Comparison of ENCODE assay signal across 15 cellular contexts in the genomic region with DNA sequence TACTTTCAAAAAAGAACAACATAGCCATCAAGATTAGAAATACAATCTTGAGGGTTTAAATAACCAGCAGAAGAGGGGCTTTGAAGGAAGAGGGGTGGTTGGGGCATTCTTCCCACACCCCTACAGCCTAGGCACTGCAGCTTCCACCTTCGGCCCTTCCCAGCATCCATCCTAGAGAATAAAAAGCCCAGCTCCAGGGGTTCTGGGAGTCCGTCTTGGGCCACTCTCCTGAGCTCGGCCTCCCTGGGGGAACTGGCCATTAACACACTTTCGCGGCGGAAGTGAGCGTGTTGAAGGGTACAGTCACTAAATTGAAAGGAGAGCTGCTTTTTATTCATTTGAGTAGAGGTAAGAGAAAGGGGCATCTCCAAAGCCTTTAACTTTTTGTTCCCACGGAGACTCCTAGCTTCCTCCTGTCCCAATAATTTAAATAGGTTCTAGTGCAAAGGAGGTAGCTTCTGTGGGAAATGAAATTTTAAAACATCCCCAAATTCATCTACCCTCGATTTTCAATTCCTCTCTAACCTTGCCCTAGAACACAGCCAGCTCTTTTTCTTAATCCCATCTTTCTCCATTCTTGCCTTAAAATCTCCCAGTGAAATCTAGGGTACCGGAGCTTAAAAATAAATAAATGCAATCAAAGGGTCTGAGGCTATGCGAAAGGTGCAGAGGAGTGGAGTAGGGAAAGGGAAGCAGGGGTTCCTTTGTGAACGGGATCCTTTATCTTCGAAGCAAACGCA. TPM values are rescaled to one million over a fixed set of nuclear protein-coding genes. Genes with fewer than 3 reads are reported as not detected.
DNase-seq lines count a peak whose midpoint lies in the region; ATAC-seq and TF ChIP-seq lines count a peak whose summit lies in the region.
"Had no signal": no experiment of that assay in that cellular context is flagged by ENCODE, and none has a peak within 500 bp of the region (broad histone marks: within the 10 kb centered on the region; RNA-seq: fewer than 3 reads in every experiment).

No MANE protein-coding gene starts in this region.

- intact Hi-C loops in left lung (cut with DNase I) = no loop called here

- H2AFZ ChIP-seq in osteoblast (ENCODE audit: low read length) = no peak overlapping the region

- ATAC-seq in left lung (no peak), GM21737 (IDR thresholded peaks at IDR 0.05; ENCODE audit: unreplicated experiment) (no peak), HG03196 (IDR thresholded peaks at IDR 0.05; ENCODE audit: unreplicated experiment) (no peak)
- ATAC-seq: HCT116 had no signal

- no peak for TF ChIP-seq CTCF in left lung (IDR thresholded peaks at IDR 0.05)
- TF ChIP-seq CTCF in osteoblast (IDR thresholded peaks at IDR 0.05; ENCODE audit: extremely low read depth, low read depth, low read length) = no peak

- H3K4me1 ChIP-seq in left lung (peaks cover 6 to 12% of the 10 kb centered on the region in 2 donors), osteoblast (ENCODE audit: insufficient read depth, low read length) (peaks cover 12% of the 10 kb centered on the region)

- H3K4me3 ChIP-seq in left lung = no peak overlapping the region
- no peak overlapping the region for H3K4me3 ChIP-seq in osteoblast (ENCODE audit: insufficient read depth, low read length)
- H3K4me3 ChIP-seq: ovary had no signal

- no peak overlapping the region for H3K4me2 ChIP-seq in osteoblast (ENCODE audit: insufficient read depth, low read length)

- no peaks in the 10 kb centered on the region for H3K36me3 ChIP-seq in left lung
- no peaks in the 10 kb centered on the region for H3K36me3 ChIP-seq in osteoblast (ENCODE audit: insufficient read depth, low read length)
- H3K36me3 ChIP-seq: ovary had no signal

- H3K27ac ChIP-seq in left lung (peak overlapping the region; percentile 37 to 77), substantia nigra (ENCODE audit: low read depth, low read length, poor library complexity, severe bottlenecking) (peak overlapping the region; percentile 77), osteoblast (ENCODE audit: low read depth, low read length) (no peak overlapping the region)
- H3K27ac ChIP-seq: 22Rv1, ovary had no signal

- no peaks in the 10 kb centered on the region for H3K79me2 ChIP-seq in osteoblast (ENCODE audit: insufficient read depth, low read length)

- no peaks in the 10 kb centered on the region for H4K20me1 ChIP-seq in osteoblast (ENCODE audit: insufficient read depth, low read length)

- DNase-seq in DMS79 treated with DMSO at 0.1 percent for 48 hours (lab: John Stamatoyannopoulos, UW) (peak; percentile 46), DMS79 (lab: John Stamatoyannopoulos, UW) (no peak), astrocyte of the hippocampus (ENCODE audit: low read depth, low spot score) (peak; percentile 59), left lung (no peak), substantia nigra (lab: John Stamatoyannopoulos, UW) (peak in 2 of 49 donors; percentile 10 to 18), osteoblast (ENCODE audit: insufficient read length, low spot score, missing footprints) (no peak)
- DNase-seq: activated CD4-positive, alpha-beta T cell treated with anti-CD3 and anti-CD28 coated beads, Interleukin-2, amount 50 U/mL, for 1 hour; activated naive CD4-positive, alpha-beta T cell treated with anti-CD3 and anti-CD28 coated beads, Interleukin-2, amount 10 ng/mL, durations not matched to agents 7 days and 5 days; stimulated activated CD4-positive, alpha-beta T cell treated with anti-CD3 and anti-CD28 coated beads, Interleukin-4, amount 100 ng/mL, for 24 hours; stimulated activated naive CD8-positive, alpha-beta T cell treated with anti-CD3 and anti-CD28 coated beads, Interleukin-15, amount 100 ng/mL, for 72 hours had no signal

- H3K27me3 ChIP-seq in left lung (peaks cover 31 to 81% of the 10 kb centered on the region in 2 donors), osteoblast (ENCODE audit: insufficient read depth, low read length) (peaks cover 99% of the 10 kb centered on the region)
- H3K27me3 ChIP-seq: ovary had no signal

- H3K9me3 ChIP-seq in left lung (no peaks in the 10 kb centered on the region), osteoblast (ENCODE audit: low read depth, low read length) (no peaks in the 10 kb centered on the region)
- H3K9me3 ChIP-seq: ovary had no signal

RNA-seq across cellular contexts. Expression of a gene that starts 31.1 kb away (rescaled TPM):
- total RNA-seq in left lung = 10 to 100 TPM; 88.8 to 97.9 TPM
- total RNA-seq in osteoblast = 21.0 and 26.2 TPM in 2 replicates

Comparison
In these comparisons a context has a peak if more than half of its experiments do, and no peak if none do; other contexts are left out.
1. DNase-seq: peak in DMS79 treated with DMSO at 0.1 percent for 48 hours (single experiment) and astrocyte of the hippocampus (single experiment); none in DMS79 (single experiment), left lung (0 of 2) and osteoblast (single experiment).